11 cellular contexts compared by ENCODE assay signal in the genomic region with DNA sequence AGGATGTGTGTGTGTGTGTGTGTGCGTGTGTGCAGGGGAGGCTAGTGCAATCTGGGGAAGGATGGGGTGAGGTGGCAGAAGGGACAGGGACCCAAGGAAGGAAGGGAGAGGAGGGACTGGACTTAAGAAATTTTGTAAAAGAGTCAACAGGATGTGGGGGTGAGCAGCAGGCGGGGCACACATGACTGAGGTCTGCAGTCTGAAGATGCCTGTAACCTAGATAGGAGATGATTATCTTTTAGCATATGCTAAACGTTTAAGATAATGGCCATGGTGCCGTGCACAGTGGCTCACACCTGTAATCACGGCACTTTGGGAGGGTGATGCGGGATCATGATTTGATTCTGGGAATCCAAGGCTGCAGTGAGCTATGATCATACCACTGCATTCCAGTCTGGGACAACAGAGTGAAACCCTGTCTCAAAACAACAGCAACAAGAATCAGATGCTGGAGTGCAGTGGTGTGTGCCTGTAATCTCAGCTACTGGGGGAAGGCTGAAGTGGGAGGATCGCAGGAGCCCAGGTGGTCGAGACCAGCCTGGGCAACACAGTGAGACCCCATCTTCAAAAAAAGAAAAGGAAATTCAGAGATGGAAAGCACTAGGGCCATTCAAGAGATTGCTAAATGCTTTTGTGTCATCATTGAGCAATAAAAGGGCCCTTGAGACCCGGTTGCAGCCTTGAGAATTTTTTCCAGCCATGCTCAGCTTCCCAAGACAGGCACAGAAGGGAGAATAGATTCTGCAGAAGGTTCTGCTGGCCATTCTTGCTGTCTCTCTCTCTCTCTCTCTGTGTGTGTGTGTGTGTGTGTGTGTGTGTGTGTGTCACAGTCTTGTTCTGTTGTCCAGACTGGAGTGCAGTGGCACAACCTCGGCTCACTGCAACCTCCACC. TPM values are rescaled to one million over a fixed set of nuclear protein-coding genes. Genes with fewer than 3 reads are reported as not detected.
DNase-seq lines count a peak whose midpoint lies in the region; ATAC-seq and FAIRE-seq lines count a peak whose summit lies in the region.
"Had no signal": no experiment of that assay in that cellular context is flagged by ENCODE, and none has a peak within 500 bp of the region (broad histone marks: within the 10 kb centered on the region; RNA-seq: fewer than 3 reads in every experiment).

No MANE protein-coding gene starts in this region.

- H3K4me1 Mint-ChIP-seq in effector memory CD8-positive, alpha-beta T cell (ENCODE audit: low read depth in 2 of 2), result peaks cover 45 to 49% of the 10 kb centered on the region in 2 donors

- H3K27me3 Mint-ChIP-seq in effector memory CD8-positive, alpha-beta T cell, result no peaks in the 10 kb centered on the region

- H3K4me3 Mint-ChIP-seq in effector memory CD8-positive, alpha-beta T cell, result peak overlapping the region; percentile 61 to 89

- H3K9me3 Mint-ChIP-seq in effector memory CD8-positive, alpha-beta T cell, result no peaks in the 10 kb centered on the region

- peaks cover 40% of the 10 kb centered on the region for H3K36me3 Mint-ChIP-seq in effector memory CD8-positive, alpha-beta T cell (ENCODE audit: insufficient read depth)

- no peak overlapping the region for H3K4me3 ChIP-seq in Jurkat, Clone E6-1 (ENCODE audit: low read length)
- H3K4me3 ChIP-seq: thoracic aorta had no signal

- no peak for FAIRE-seq in urothelium cell line (lab: Jason Lieb, UNC)

- peak overlapping the region; percentile 97 to 99 for H3K27ac Mint-ChIP-seq in effector memory CD8-positive, alpha-beta T cell

- peak; percentile 53 for ATAC-seq in effector memory CD8-positive, alpha-beta T cell (replicated peaks)
- no peak for ATAC-seq in GM19328 (IDR thresholded peaks at IDR 0.05; ENCODE audit: unreplicated experiment)

- DNase-seq in Jurkat, Clone E6-1 (ENCODE audit: low read depth, low spot score), result peak; percentile 72
- peak; percentile 34 for DNase-seq in UCSD-AML1 (lab: John Stamatoyannopoulos, UW; ENCODE audit: unreplicated experiment)
- DNase-seq in effector memory CD8-positive, alpha-beta T cell, result peak; percentile 48 to 50 (median 48)
- DNase-seq in stimulated activated CD8-positive, alpha-beta memory T cell treated with anti-CD3 and anti-CD28 coated beads, Interleukin-15, amount 100 ng/mL, for 4 hours (ENCODE audit: low read depth in 2 of 2), result peak; percentile 10 to 32
- DNase-seq in NCI-H446 treated with DMSO at 0.1 percent for 48 hours (lab: John Stamatoyannopoulos, UW), result no peak
- DNase-seq in pons (ENCODE audit: low spot score), result no peak
- DNase-seq in urothelium cell line (ENCODE audit: low spot score), result no peak
- DNase-seq: midbrain, NCI-H1930 had no signal

RNA-seq across cellular contexts. Expression of a gene that starts 3.8 kb away (rescaled TPM):
- 34.3 TPM for polyA plus RNA-seq in Jurkat, Clone E6-1 (2012; ENCODE audit: insufficient read depth, insufficient read length)

RNA-seq across cellular contexts. Expression of a gene that starts 15.4 kb away (rescaled TPM):
- polyA plus RNA-seq in Jurkat, Clone E6-1 (2012; ENCODE audit: insufficient read depth, insufficient read length), result 0.85 TPM

RNA-seq across cellular contexts. Expression of a gene that starts 59.4 kb away (rescaled TPM):
- 3.1 TPM for polyA plus RNA-seq in Jurkat, Clone E6-1 (2012; ENCODE audit: insufficient read depth, insufficient read length)

Comparison
In these comparisons a context has a peak if more than half of its experiments do, and no peak if none do; other contexts are left out.
1. DNase-seq: peak in Jurkat, Clone E6-1 (single experiment), UCSD-AML1 (single experiment), effector memory CD8-positive, alpha-beta T cell (3 of 3) and stimulated activated CD8-positive, alpha-beta memory T cell treated with anti-CD3 and anti-CD28 coated beads, Interleukin-15, amount 100 ng/mL, for 4 hours (2 of 2); none in NCI-H446 treated with DMSO at 0.1 percent for 48 hours (single experiment), pons (single experiment) and urothelium cell line (single experiment).